Comparison of ENCODE assay signal across 8 cellular contexts in genomic region chr5:115624994-115625393, GRCh38. TPM values are rescaled to one million over a fixed set of nuclear protein-coding genes. Genes with fewer than 3 reads are reported as not detected.
DNase-seq lines count a peak whose midpoint lies in the region; TF ChIP-seq lines count a peak whose summit lies in the region.

No MANE protein-coding gene starts in this region.

- H3K79me2 ChIP-seq in Loucy (ENCODE audit: insufficient read depth, low read length): peaks cover 56% of the 10 kb centered on the region

- peaks cover 35% of the 10 kb centered on the region for H3K4me1 ChIP-seq in CD8-positive, alpha-beta memory T cell (ENCODE audit: insufficient read depth, low read length)
- H3K4me1 ChIP-seq in Loucy (ENCODE audit: insufficient read depth, low read length, poor library complexity, severe bottlenecking) (peaks cover 22% of the 10 kb centered on the region), endocrine pancreas (ENCODE audit: control insufficient read depth, insufficient read depth, low read length) (peaks cover 30% of the 10 kb centered on the region), ovary (ENCODE audit: insufficient read depth) (peaks cover 7% of the 10 kb centered on the region)

- H3K27ac ChIP-seq in CD8-positive, alpha-beta memory T cell (ENCODE audit: low read depth, low read length): peak overlapping the region; percentile 85
- peak overlapping the region; percentile 9 to 83 for H3K27ac ChIP-seq in ovary

- intact Hi-C loops in ovary (cut with DNase I): loop anchor here in 1 of 4 donors (10.0 kb wide), 1 partner anchor 460 kb away; the partner anchor contains the start of gene COMMD10

- H3K27me3 ChIP-seq in CD8-positive, alpha-beta memory T cell (ENCODE audit: insufficient read depth, low read length, poor library complexity, severe bottlenecking): no peaks in the 10 kb centered on the region
- H3K27me3 ChIP-seq in Loucy (ENCODE audit: insufficient read depth, low read length, poor library complexity, severe bottlenecking) (no peaks in the 10 kb centered on the region), endocrine pancreas (ENCODE audit: control insufficient read depth, insufficient read depth, low read length) (no peaks in the 10 kb centered on the region), ovary (no peaks in the 10 kb centered on the region)

- TF ChIP-seq CTCF in Loucy (conservative IDR thresholded peaks at IDR 0.05; ENCODE audit: low read length) (no peak), ovary (IDR thresholded peaks at IDR 0.05) (no peak), GM10248 (IDR thresholded peaks at IDR 0.05; ENCODE audit: control extremely low read depth, extremely low read depth, low read depth, missing control alignments) (no peak)

- peaks cover 32% of the 10 kb centered on the region for H4K20me1 ChIP-seq in Loucy (ENCODE audit: insufficient read depth, low read length, poor library complexity, severe bottlenecking)

- H3K9me3 Mint-ChIP-seq in CD8-positive, alpha-beta memory T cell: no peaks in the 10 kb centered on the region

- TF ChIP-seq EP300 in ovary (IDR thresholded peaks at IDR 0.05): no peak

- POLR2A ChIA-PET in CD8-positive, alpha-beta memory T cell (lab: Charles Lee): interaction anchor here (1.1 to 2.4 kb wide), 3 partner anchors 81 to 460 kb away, joined by 6 to 13 read pairs (median 7); partner anchors contain the start of genes AP3S1, ATG12, COMMD10 and FEM1C
- POLR2A ChIA-PET in GM10248 (lab: Yijun Ruan, JAX): interaction anchor here (0.7 to 1.0 kb wide), 2 partner anchors 9 to 84 kb away, joined by 3 to 4 read pairs; no protein-coding TSS in a partner anchor

- peak overlapping the region; percentile 95 for H3K4me2 ChIP-seq in Loucy (ENCODE audit: low read depth, low read length, poor library complexity, severe bottlenecking)

- H3K9me3 ChIP-seq in CD8-positive, alpha-beta memory T cell (ENCODE audit: low read length): no peaks in the 10 kb centered on the region
- H3K9me3 ChIP-seq in Loucy (ENCODE audit: insufficient read depth, low read depth, low read length): no peaks in the 10 kb centered on the region
- no peaks in the 10 kb centered on the region for H3K9me3 ChIP-seq in endocrine pancreas (ENCODE audit: control insufficient read depth, low read length)
- no peaks in the 10 kb centered on the region for H3K9me3 ChIP-seq in ovary

- no peak overlapping the region for H3K4me3 Mint-ChIP-seq in CD8-positive, alpha-beta memory T cell

- H3K9ac ChIP-seq in Loucy (ENCODE audit: low read depth, low read length, poor library complexity, severe bottlenecking) (peak overlapping the region; percentile 87), endocrine pancreas (ENCODE audit: control insufficient read depth, insufficient read depth, low read length) (peak overlapping the region; percentile 70)

- H3K27ac Mint-ChIP-seq in CD8-positive, alpha-beta memory T cell: no peak overlapping the region

- peak overlapping the region; percentile 80 for H3K4me3 ChIP-seq in CD8-positive, alpha-beta memory T cell (ENCODE audit: low read length)
- H3K4me3 ChIP-seq in Loucy (ENCODE audit: low read length, poor library complexity, severe bottlenecking): peak overlapping the region; percentile 94
- H3K4me3 ChIP-seq in endocrine pancreas (ENCODE audit: control insufficient read depth, insufficient read depth, low read length): peak overlapping the region; percentile 98
- H3K4me3 ChIP-seq in ovary: peak overlapping the region; percentile 94

- no peaks in the 10 kb centered on the region for H3K27me3 Mint-ChIP-seq in CD8-positive, alpha-beta memory T cell

- 9 to 15% (median 9%) methylated on average over 3 of the region's 3 CpGs for WGBS in ovary, 3 donors

- CTCF ChIA-PET in CD8-positive, alpha-beta memory T cell (lab: Charles Lee): interaction anchor here (0.9 to 3.5 kb wide), 8 partner anchors 10 to 363 kb away, joined by 3 to 9 read pairs (median 3); partner anchors contain the start of genes AP3S1, ATG12 and TICAM2
- CTCF ChIA-PET in GM10248 (lab: Yijun Ruan, JAX): interaction anchor here (1.0 to 3.9 kb wide), 14 partner anchors 10 to 443 kb away, joined by 3 to 27 read pairs (median 4); partner anchors contain the start of gene ATG12

- H3F3A ChIP-seq in Loucy (ENCODE audit: low read depth): no peaks in the 10 kb centered on the region

- H3K9me2 ChIP-seq in Loucy (replicated peaks; ENCODE audit: low read depth, low read length): no peaks in the 10 kb centered on the region

- peaks cover 0 to 29% (median 6%) of the 10 kb centered on the region in 3 donors for H3K36me3 Mint-ChIP-seq in CD8-positive, alpha-beta memory T cell

- no peak for TF ChIP-seq POLR2A in ovary (IDR thresholded peaks at IDR 0.05)

- H3K36me3 ChIP-seq in CD8-positive, alpha-beta memory T cell (ENCODE audit: insufficient read depth, low read length): peaks cover under 1% of the 10 kb centered on the region
- peaks cover 6% of the 10 kb centered on the region; the same call in 1 of the 2 replicates for H3K36me3 ChIP-seq in Loucy (ENCODE audit: insufficient read depth, low read length)
- H3K36me3 ChIP-seq in endocrine pancreas (ENCODE audit: control insufficient read depth, insufficient read depth, low read length): no peaks in the 10 kb centered on the region
- no peaks in the 10 kb centered on the region for H3K36me3 ChIP-seq in ovary

- H3K4me1 Mint-ChIP-seq in CD8-positive, alpha-beta memory T cell: peaks cover 21 to 26% (median 25%) of the 10 kb centered on the region in 3 donors

- DNase-seq in CD8-positive, alpha-beta memory T cell: no peak
- no peak for DNase-seq in ovary
- DNase-seq in HUDEP-2 (lab: John Stamatoyannopoulos, UW; ENCODE audit: unreplicated experiment in 76 of 76): no peak
- no peak for DNase-seq in activated CD4-positive, CD25-positive, alpha-beta regulatory T cell treated with anti-CD3 and anti-CD28 coated beads, Interleukin-2, amount 50 U/mL, for 72 hours
- DNase-seq in GM10248 (ENCODE audit: extremely low spot score): no peak
- DNase-seq in epidermal melanocyte (ENCODE audit: insufficient read length, low spot score): no peak

- no peak overlapping the region for H2AFZ ChIP-seq in Loucy (ENCODE audit: low read length)

RNA-seq across cellular contexts. Expression of gene TMED7, which starts 0.8 kb away (rescaled TPM):
- total RNA-seq in CD8-positive, alpha-beta memory T cell: 10 to 100 TPM; 47.7 to 47.8 TPM
- 32.7 TPM for polyA plus RNA-seq in CD8-positive, alpha-beta memory T cell
- total RNA-seq in ovary: 10 to 100 TPM; 59.3 to 84.2 (median 69.9) TPM
- 10 to 100 TPM; 28.0 to 46.6 TPM for polyA plus RNA-seq in ovary

RNA-seq across cellular contexts. Expression of gene TICAM2, which starts 22.7 kb away (rescaled TPM):
- total RNA-seq in CD8-positive, alpha-beta memory T cell: 1 to 10 TPM in 1 of 2 experiments, under 1 TPM in 1; 0.72 to 1.4 TPM
- 0.29 TPM for polyA plus RNA-seq in CD8-positive, alpha-beta memory T cell
- 1 to 10 TPM; 1.0 to 6.4 (median 4.9) TPM for total RNA-seq in ovary
- polyA plus RNA-seq in ovary: 1 to 10 TPM; 2.2 to 3.1 TPM
